Comparison of ENCODE assay signal across 11 cellular contexts in genomic region chr11:118708296-118708695, GRCh38. TPM values are rescaled to one million over a fixed set of nuclear protein-coding genes. Genes with fewer than 3 reads are reported as not detected.
"Had no signal": no experiment of that assay in that cellular context is flagged by ENCODE, and none has a peak within 500 bp of the region (broad histone marks: within the 10 kb centered on the region; RNA-seq: fewer than 3 reads in every experiment).

No MANE protein-coding gene starts in this region.

- ATAC-seq: HCT116, HepG2 had no signal

- H3K4me3 ChIP-seq: GM23248, HAP-1 had no signal

- H3K4me3 Mint-ChIP-seq: HFFc6, IgD-negative memory B cell had no signal

- DNase-seq: GM23248, GOT3, H7, HFFc6 had no signal

- FAIRE-seq: HepG2 had no signal

- H3K27ac Mint-ChIP-seq: HFFc6 had no signal

- H2AFZ ChIP-seq: GM23248 had no signal

- H3K36me3 ChIP-seq: HAP-1 had no signal

- H3K36me3 Mint-ChIP-seq: IgD-negative memory B cell had no signal

- H3K9me3 Mint-ChIP-seq: HFFc6, IgD-negative memory B cell had no signal

- H3K27ac ChIP-seq: GM23248, HL-60 had no signal

- H3K9me3 ChIP-seq: HAP-1 had no signal

- H3K9ac ChIP-seq: GM23248 had no signal

RNA-seq across cellular contexts. Expression of gene TREH, which starts 28.8 kb away (rescaled TPM):
- total RNA-seq: GM23248, H4, H7, HT1080 had no signal
- polyA plus RNA-seq: IgD-negative memory B cell had no signal
